8 cellular contexts compared by ENCODE assay signal in the genomic region with DNA sequence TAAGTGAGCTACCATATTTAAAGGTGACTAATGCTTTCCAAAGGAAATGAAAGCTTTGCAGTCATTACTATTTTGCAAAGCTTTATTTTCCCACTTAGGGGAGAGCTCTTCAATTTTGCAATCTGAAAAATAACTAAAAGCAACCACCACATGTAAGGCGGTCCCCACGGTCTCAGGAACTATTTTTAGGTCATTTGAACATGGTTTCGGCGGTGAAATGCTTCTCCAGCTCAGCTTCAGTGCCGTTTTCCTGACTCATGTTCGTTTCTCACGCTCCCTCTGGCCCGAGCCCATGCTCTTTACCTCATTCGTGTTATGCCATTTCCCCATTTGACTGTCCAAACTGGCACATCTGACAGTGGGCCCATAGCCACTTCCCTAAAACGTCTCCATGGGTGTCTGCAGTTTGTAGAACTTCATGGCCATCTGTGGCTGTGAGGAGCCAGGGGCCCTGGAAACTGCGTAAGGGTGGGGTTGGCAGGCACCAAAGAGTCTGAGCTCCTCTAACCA. TPM values are rescaled to one million over a fixed set of nuclear protein-coding genes. Genes with fewer than 3 reads are reported as not detected.
DNase-seq lines count a peak whose midpoint lies in the region; ATAC-seq and TF ChIP-seq lines count a peak whose summit lies in the region.

No MANE protein-coding gene starts in this region.

- H3K27me3 Mint-ChIP-seq in activated naive CD4-positive, alpha-beta T cell treated with anti-CD3 and anti-CD28 coated beads for 36 hours (ENCODE audit: low read depth): no peaks in the 10 kb centered on the region

- H3K4me1 ChIP-seq in right lobe of liver: peaks cover 0 to 11% (median 3%) of the 10 kb centered on the region in 4 donors

- H3K27ac ChIP-seq in right lobe of liver (no peak overlapping the region), substantia nigra (ENCODE audit: low read depth, low read length, poor library complexity, severe bottlenecking) (no peak overlapping the region)

- DNase-seq in EH (ENCODE audit: low read depth) (peak; percentile 57), KBM-7 (peak; percentile 97), right lobe of liver (peak; percentile 42 to 66 (median 55)), substantia nigra (lab: John Stamatoyannopoulos, UW) (peak in 39 of 49 donors; percentile 1 to 73 (median 24)), mesenteric fat pad (ENCODE audit: low spot score) (no peak), cerebellum (ENCODE audit: low spot score) (no peak)
- DNase-seq in activated naive CD4-positive, alpha-beta T cell treated with anti-CD3 and anti-CD28 coated beads for 36 hours: peak; percentile 87

- H3K4me3 Mint-ChIP-seq in activated naive CD4-positive, alpha-beta T cell treated with anti-CD3 and anti-CD28 coated beads for 36 hours: peak overlapping the region; percentile 3

- no peaks in the 10 kb centered on the region for H3K27me3 ChIP-seq in right lobe of liver

- H3K27ac Mint-ChIP-seq in activated naive CD4-positive, alpha-beta T cell treated with anti-CD3 and anti-CD28 coated beads for 36 hours: peak overlapping the region; percentile 92

- no peaks in the 10 kb centered on the region for H3K9me3 Mint-ChIP-seq in activated naive CD4-positive, alpha-beta T cell treated with anti-CD3 and anti-CD28 coated beads for 36 hours

- H3K4me1 Mint-ChIP-seq in activated naive CD4-positive, alpha-beta T cell treated with anti-CD3 and anti-CD28 coated beads for 36 hours (ENCODE audit: low read depth): peaks cover 64% of the 10 kb centered on the region

- H3K9me3 ChIP-seq in right lobe of liver: no peaks in the 10 kb centered on the region

- in situ Hi-C loops in KBM-7 (cut with MboI; ENCODE audit: low pct_unique_long_range_greater_than_20kb, low sequenced_read_pairs): no loop called here

- intact Hi-C loops in activated naive CD4-positive, alpha-beta T cell treated with anti-CD3 and anti-CD28 coated beads for 36 hours (cut with micrococcal nuclease): loop anchor here (1.0 to 5.0 kb wide), 4 partner anchors 32 to 270 kb away; no protein-coding TSS in a partner anchor
- intact Hi-C loops in right lobe of liver (cut with DNase I): no loop called here

- ATAC-seq in GM21367 (IDR thresholded peaks at IDR 0.05; ENCODE audit: unreplicated experiment): peak; percentile 60
- ATAC-seq in right lobe of liver: peak; percentile 59 to 71 (median 68)

- H3K36me3 ChIP-seq in right lobe of liver: no peaks in the 10 kb centered on the region

- no peaks in the 10 kb centered on the region for H3K36me3 Mint-ChIP-seq in activated naive CD4-positive, alpha-beta T cell treated with anti-CD3 and anti-CD28 coated beads for 36 hours (ENCODE audit: low read depth)

- H3K4me3 ChIP-seq in right lobe of liver: no peak overlapping the region

- 30% methylated on average over 11 of the region's 11 CpGs for WGBS in right lobe of liver (ENCODE audit: insufficient coverage, low coverage, low lambda C conversion rate, missing lambda C conversion rate)

- TF ChIP-seq CTCF in right lobe of liver (IDR thresholded peaks at IDR 0.05): no peak

- CTCF ChIA-PET in activated naive CD4-positive, alpha-beta T cell treated with anti-CD3 and anti-CD28 coated beads for 36 hours (lab: Charles Lee): interaction anchor here (0.8 to 3.5 kb wide), 8 partner anchors 9 to 501 kb away, joined by 3 to 16 read pairs (median 4); no protein-coding TSS in a partner anchor

- no peak for TF ChIP-seq POLR2A in right lobe of liver (IDR thresholded peaks at IDR 0.05)

RNA-seq across cellular contexts. Expression of a gene that starts 46.5 kb away (rescaled TPM):
- 10 to 100 TPM; 49.4 to 52.1 TPM for total RNA-seq in activated naive CD4-positive, alpha-beta T cell treated with anti-CD3 and anti-CD28 coated beads for 36 hours
- total RNA-seq in right lobe of liver: 1 to 10 TPM in 2 of 6 experiments, under 1 TPM in 3, not detected in 1; 0.46 to 1.9 (median 0.92) TPM
- total RNA-seq in mesenteric fat pad: 2.3 TPM
- total RNA-seq in cerebellum: not detected

Comparison
In these comparisons a context has a peak if more than half of its experiments do, and no peak if none do; other contexts are left out.
1. DNase-seq: peak in EH (single experiment), KBM-7 (single experiment), activated naive CD4-positive, alpha-beta T cell treated with anti-CD3 and anti-CD28 coated beads for 36 hours (single experiment), right lobe of liver (3 of 3) and substantia nigra (39 of 49); none in mesenteric fat pad (single experiment) and cerebellum (single experiment).
2. RNA of a gene that starts 46.5 kb away (total RNA-seq): 49.4 to 52.1 TPM in activated naive CD4-positive, alpha-beta T cell treated with anti-CD3 and anti-CD28 coated beads for 36 hours; 2.3 TPM in mesenteric fat pad (single experiment), 0.46 to 1.9 TPM in right lobe of liver and not detected in cerebellum (single experiment); every median in the first group is over 10 times any median in the second.